ENCODE assay signal across 1 cellular context in the genomic region with DNA sequence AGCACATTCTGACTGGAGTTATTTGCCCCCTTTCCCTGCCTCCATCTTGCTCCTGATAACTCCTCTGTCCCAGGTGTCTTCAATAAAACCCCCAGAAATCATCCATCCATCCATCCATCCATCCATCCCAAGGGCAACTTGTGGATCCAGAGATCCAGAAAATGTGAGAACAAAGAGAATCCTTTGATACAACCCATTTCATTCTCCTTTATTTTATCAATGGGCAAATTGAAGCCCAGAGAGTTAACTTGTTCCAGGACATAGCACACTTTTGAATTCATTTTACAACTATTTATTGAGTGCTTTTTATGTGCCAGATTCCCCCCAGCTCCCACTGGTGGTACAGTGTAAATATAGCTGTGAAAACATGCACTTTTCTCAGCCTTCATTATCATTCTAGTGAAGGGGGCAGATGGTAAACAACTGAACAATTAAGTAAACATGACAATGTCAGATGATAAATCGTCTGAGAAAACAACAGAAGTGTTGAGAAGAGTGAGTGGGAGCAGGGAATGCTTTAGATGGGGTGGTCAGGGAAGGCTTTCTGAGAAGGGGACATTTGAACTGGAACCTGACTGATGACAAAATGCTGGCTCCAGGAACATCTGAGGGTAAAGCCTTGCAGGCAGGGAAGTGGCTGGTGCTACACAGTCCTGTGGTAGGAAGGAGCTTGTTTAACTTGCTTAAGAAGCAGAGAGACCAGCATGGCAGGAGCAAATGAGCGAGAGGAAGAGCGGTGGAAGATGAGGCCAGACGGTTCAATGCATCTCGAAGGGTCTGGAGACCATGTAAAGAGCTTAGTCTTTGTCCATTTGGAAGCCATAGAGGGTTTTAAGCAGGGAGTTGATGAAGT.
A peak's percentile ranks its signal among the peaks of the same experiment; 100 is the strongest.
TF ChIP-seq lines count a peak whose summit lies in the region.

No MANE protein-coding gene starts in this region.

TF ChIP-seq in HepG2, 621 proteins besides CTCF, POLR2A, EP300 and RAD21 (continues in another document):
- TF ChIP-seq, protein P1, sequence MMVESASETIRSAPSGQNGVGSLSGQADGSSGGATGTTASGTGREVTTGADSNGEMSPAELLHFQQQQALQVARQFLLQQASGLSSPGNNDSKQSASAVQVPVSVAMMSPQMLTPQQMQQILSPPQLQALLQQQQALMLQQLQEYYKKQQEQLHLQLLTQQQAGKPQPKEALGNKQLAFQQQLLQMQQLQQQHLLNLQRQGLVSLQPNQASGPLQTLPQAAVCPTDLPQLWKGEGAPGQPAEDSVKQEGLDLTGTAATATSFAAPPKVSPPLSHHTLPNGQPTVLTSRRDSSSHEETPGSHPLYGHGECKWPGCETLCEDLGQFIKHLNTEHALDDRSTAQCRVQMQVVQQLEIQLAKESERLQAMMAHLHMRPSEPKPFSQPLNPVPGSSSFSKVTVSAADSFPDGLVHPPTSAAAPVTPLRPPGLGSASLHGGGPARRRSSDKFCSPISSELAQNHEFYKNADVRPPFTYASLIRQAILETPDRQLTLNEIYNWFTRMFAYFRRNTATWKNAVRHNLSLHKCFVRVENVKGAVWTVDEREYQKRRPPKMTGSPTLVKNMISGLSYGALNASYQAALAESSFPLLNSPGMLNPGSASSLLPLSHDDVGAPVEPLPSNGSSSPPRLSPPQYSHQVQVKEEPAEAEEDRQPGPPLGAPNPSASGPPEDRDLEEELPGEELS (CRISPR knock-in tag; IDR thresholded peaks at IDR 0.05), result 0 out of 2 replicates have a peak, but pooled peaks have one; percentile 32
- TF ChIP-seq FOXA3 (CRISPR knock-in tag; IDR thresholded peaks at IDR 0.05) (peak; percentile 81), TRIM24 (CRISPR knock-in tag; IDR thresholded peaks at IDR 0.05) (no peak), ZFX (CRISPR knock-in tag; IDR thresholded peaks at IDR 0.05; ENCODE audit: low read depth) (no peak), SSRP1 (CRISPR knock-in tag; IDR thresholded peaks at IDR 0.05) (no peak), FOSL2 (CRISPR knock-in tag; IDR thresholded peaks at IDR 0.05) (0 out of 2 replicates have a peak, but pooled peaks have one; percentile 6), ZNF615 (CRISPR knock-in tag; IDR thresholded peaks at IDR 0.05; ENCODE audit: borderline replicate concordance) (peak; percentile 100), ETV6 (CRISPR knock-in tag; conservative IDR thresholded peaks at IDR 0.05) (no peak), TSC22D2 (CRISPR knock-in tag; IDR thresholded peaks at IDR 0.05; ENCODE audit: borderline replicate concordance) (no peak), SIN3A (IDR thresholded peaks at IDR 0.05; ENCODE audit: borderline replicate concordance, low read depth, low read length) (no peak), PAX8 (CRISPR knock-in tag; IDR thresholded peaks at IDR 0.05; ENCODE audit: borderline replicate concordance) (no peak), ZNF792 (CRISPR knock-in tag; IDR thresholded peaks at IDR 0.05) (no peak), CAMTA2 (CRISPR knock-in tag; IDR thresholded peaks at IDR 0.05; ENCODE audit: borderline replicate concordance) (no peak), ZNF776 (CRISPR knock-in tag; IDR thresholded peaks at IDR 0.05) (no peak), SOX5 (CRISPR knock-in tag; IDR thresholded peaks at IDR 0.05; ENCODE audit: borderline replicate concordance) (peak; percentile 34; the same call in 1 of the 2 replicates), ZNF24 (IDR thresholded peaks at IDR 0.05) (no peak), ZNF256 (CRISPR knock-in tag; conservative IDR thresholded peaks at IDR 0.05) (no peak), KDM4B (CRISPR knock-in tag; IDR thresholded peaks at IDR 0.05) (no peak), SNRNP70 (IDR thresholded peaks at IDR 0.05; ENCODE audit: low read depth, low read length) (no peak), SOX13 (IDR thresholded peaks at IDR 0.05) (no peak), SOX13 (CRISPR knock-in tag; conservative IDR thresholded peaks at IDR 0.05 in 1 of 2, IDR thresholded peaks at IDR 0.05 in 1 of 2) (peak in 1 of 2 experiments; percentile 54; a peak in 1 of 4 replicates), ZNF556 (CRISPR knock-in tag; IDR thresholded peaks at IDR 0.05; ENCODE audit: borderline replicate concordance) (no peak), ZSCAN31 (CRISPR knock-in tag; IDR thresholded peaks at IDR 0.05; ENCODE audit: low read depth) (peak; percentile 56; the same call in 1 of the 2 replicates), CC2D1A (CRISPR knock-in tag; IDR thresholded peaks at IDR 0.05) (no peak), JARID2 (CRISPR knock-in tag; IDR thresholded peaks at IDR 0.05; ENCODE audit: insufficient replicate concordance) (no peak), FOXK1 (CRISPR knock-in tag; IDR thresholded peaks at IDR 0.05; ENCODE audit: borderline replicate concordance, low read depth) (0 out of 2 replicates have a peak, but pooled peaks have one; percentile 32), SOX6 (IDR thresholded peaks at IDR 0.05) (no peak), SOX6 (CRISPR knock-in tag; IDR thresholded peaks at IDR 0.05) (peak; percentile 11; the same call in 1 of the 2 replicates), ELF1 (CRISPR knock-in tag; IDR thresholded peaks at IDR 0.05) (no peak), TBX2 (CRISPR knock-in tag; IDR thresholded peaks at IDR 0.05; ENCODE audit: borderline replicate concordance) (0 out of 2 replicates have a peak, but pooled peaks have one; percentile 7), NFIC (IDR thresholded peaks at IDR 0.05; ENCODE audit: low read length) (peak; percentile 51; the same call in 1 of the 2 replicates), FOXA1 (IDR thresholded peaks at IDR 0.05) (0 out of 2 replicates have a peak, but pooled peaks have one; percentile 25), FOXA1 (CRISPR knock-in tag; IDR thresholded peaks at IDR 0.05) (peak; percentile 57), ZSCAN25 (CRISPR knock-in tag; IDR thresholded peaks at IDR 0.05) (no peak)
- TF ChIP-seq, protein P2, sequence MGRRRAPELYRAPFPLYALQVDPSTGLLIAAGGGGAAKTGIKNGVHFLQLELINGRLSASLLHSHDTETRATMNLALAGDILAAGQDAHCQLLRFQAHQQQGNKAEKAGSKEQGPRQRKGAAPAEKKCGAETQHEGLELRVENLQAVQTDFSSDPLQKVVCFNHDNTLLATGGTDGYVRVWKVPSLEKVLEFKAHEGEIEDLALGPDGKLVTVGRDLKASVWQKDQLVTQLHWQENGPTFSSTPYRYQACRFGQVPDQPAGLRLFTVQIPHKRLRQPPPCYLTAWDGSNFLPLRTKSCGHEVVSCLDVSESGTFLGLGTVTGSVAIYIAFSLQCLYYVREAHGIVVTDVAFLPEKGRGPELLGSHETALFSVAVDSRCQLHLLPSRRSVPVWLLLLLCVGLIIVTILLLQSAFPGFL (CRISPR knock-in tag; IDR thresholded peaks at IDR 0.05), result no peak
- TF ChIP-seq, protein P3, sequence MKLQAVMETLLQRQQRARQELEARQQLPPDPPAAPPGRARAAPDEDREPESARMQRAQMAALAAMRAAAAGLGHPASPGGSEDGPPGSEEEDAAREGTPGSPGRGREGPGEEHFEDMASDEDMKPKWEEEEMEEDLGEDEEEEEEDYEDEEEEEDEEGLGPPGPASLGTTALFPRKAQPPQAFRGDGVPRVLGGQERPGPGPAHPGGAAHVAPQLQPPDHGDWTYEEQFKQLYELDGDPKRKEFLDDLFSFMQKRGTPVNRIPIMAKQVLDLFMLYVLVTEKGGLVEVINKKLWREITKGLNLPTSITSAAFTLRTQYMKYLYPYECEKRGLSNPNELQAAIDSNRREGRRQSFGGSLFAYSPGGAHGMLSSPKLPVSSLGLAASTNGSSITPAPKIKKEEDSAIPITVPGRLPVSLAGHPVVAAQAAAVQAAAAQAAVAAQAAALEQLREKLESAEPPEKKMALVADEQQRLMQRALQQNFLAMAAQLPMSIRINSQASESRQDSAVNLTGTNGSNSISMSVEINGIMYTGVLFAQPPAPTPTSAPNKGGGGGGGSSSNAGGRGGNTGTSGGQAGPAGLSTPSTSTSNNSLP (IDR thresholded peaks at IDR 0.05; ENCODE audit: low read depth, low read length), result 0 out of 2 replicates have a peak, but pooled peaks have one; percentile 13
- TF ChIP-seq, protein P4, sequence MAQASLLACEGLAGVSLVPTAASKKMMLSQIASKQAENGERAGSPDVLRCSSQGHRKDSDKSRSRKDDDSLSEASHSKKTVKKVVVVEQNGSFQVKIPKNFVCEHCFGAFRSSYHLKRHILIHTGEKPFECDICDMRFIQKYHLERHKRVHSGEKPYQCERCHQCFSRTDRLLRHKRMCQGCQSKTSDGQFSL (CRISPR knock-in tag; IDR thresholded peaks at IDR 0.05), result no peak
- TF ChIP-seq, protein P5, sequence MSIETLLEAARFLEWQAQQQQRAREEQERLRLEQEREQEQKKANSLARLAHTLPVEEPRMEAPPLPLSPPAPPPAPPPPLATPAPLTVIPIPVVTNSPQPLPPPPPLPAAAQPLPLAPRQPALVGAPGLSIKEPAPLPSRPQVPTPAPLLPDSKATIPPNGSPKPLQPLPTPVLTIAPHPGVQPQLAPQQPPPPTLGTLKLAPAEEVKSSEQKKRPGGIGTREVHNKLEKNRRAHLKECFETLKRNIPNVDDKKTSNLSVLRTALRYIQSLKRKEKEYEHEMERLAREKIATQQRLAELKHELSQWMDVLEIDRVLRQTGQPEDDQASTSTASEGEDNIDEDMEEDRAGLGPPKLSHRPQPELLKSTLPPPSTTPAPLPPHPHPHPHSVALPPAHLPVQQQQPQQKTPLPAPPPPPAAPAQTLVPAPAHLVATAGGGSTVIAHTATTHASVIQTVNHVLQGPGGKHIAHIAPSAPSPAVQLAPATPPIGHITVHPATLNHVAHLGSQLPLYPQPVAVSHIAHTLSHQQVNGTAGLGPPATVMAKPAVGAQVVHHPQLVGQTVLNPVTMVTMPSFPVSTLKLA (IDR thresholded peaks at IDR 0.05), result no peak
- TF ChIP-seq, protein P6, sequence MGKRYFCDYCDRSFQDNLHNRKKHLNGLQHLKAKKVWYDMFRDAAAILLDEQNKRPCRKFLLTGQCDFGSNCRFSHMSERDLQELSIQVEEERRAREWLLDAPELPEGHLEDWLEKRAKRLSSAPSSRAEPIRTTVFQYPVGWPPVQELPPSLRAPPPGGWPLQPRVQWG (CRISPR knock-in tag; IDR thresholded peaks at IDR 0.05; ENCODE audit: borderline replicate concordance, low read depth), result no peak
- TF ChIP-seq, protein P7, sequence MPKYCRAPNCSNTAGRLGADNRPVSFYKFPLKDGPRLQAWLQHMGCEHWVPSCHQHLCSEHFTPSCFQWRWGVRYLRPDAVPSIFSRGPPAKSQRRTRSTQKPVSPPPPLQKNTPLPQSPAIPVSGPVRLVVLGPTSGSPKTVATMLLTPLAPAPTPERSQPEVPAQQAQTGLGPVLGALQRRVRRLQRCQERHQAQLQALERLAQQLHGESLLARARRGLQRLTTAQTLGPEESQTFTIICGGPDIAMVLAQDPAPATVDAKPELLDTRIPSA (CRISPR knock-in tag; IDR thresholded peaks at IDR 0.05; ENCODE audit: borderline replicate concordance), result no peak
- TF ChIP-seq, protein P8, sequence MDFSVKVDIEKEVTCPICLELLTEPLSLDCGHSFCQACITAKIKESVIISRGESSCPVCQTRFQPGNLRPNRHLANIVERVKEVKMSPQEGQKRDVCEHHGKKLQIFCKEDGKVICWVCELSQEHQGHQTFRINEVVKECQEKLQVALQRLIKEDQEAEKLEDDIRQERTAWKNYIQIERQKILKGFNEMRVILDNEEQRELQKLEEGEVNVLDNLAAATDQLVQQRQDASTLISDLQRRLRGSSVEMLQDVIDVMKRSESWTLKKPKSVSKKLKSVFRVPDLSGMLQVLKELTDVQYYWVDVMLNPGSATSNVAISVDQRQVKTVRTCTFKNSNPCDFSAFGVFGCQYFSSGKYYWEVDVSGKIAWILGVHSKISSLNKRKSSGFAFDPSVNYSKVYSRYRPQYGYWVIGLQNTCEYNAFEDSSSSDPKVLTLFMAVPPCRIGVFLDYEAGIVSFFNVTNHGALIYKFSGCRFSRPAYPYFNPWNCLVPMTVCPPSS (IDR thresholded peaks at IDR 0.05), result no peak
- TF ChIP-seq, protein P9, sequence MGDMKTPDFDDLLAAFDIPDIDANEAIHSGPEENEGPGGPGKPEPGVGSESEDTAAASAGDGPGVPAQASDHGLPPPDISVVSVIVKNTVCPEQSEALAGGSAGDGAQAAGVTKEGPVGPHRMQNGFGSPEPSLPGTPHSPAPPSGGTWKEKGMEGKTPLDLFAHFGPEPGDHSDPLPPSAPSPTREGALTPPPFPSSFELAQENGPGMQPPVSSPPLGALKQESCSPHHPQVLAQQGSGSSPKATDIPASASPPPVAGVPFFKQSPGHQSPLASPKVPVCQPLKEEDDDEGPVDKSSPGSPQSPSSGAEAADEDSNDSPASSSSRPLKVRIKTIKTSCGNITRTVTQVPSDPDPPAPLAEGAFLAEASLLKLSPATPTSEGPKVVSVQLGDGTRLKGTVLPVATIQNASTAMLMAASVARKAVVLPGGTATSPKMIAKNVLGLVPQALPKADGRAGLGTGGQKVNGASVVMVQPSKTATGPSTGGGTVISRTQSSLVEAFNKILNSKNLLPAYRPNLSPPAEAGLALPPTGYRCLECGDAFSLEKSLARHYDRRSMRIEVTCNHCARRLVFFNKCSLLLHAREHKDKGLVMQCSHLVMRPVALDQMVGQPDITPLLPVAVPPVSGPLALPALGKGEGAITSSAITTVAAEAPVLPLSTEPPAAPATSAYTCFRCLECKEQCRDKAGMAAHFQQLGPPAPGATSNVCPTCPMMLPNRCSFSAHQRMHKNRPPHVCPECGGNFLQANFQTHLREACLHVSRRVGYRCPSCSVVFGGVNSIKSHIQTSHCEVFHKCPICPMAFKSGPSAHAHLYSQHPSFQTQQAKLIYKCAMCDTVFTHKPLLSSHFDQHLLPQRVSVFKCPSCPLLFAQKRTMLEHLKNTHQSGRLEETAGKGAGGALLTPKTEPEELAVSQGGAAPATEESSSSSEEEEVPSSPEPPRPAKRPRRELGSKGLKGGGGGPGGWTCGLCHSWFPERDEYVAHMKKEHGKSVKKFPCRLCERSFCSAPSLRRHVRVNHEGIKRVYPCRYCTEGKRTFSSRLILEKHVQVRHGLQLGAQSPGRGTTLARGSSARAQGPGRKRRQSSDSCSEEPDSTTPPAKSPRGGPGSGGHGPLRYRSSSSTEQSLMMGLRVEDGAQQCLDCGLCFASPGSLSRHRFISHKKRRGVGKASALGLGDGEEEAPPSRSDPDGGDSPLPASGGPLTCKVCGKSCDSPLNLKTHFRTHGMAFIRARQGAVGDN (CRISPR knock-in tag; IDR thresholded peaks at IDR 0.05), result peak; percentile 1; the same call in 1 of the 2 replicates
- TF ChIP-seq, protein P10, sequence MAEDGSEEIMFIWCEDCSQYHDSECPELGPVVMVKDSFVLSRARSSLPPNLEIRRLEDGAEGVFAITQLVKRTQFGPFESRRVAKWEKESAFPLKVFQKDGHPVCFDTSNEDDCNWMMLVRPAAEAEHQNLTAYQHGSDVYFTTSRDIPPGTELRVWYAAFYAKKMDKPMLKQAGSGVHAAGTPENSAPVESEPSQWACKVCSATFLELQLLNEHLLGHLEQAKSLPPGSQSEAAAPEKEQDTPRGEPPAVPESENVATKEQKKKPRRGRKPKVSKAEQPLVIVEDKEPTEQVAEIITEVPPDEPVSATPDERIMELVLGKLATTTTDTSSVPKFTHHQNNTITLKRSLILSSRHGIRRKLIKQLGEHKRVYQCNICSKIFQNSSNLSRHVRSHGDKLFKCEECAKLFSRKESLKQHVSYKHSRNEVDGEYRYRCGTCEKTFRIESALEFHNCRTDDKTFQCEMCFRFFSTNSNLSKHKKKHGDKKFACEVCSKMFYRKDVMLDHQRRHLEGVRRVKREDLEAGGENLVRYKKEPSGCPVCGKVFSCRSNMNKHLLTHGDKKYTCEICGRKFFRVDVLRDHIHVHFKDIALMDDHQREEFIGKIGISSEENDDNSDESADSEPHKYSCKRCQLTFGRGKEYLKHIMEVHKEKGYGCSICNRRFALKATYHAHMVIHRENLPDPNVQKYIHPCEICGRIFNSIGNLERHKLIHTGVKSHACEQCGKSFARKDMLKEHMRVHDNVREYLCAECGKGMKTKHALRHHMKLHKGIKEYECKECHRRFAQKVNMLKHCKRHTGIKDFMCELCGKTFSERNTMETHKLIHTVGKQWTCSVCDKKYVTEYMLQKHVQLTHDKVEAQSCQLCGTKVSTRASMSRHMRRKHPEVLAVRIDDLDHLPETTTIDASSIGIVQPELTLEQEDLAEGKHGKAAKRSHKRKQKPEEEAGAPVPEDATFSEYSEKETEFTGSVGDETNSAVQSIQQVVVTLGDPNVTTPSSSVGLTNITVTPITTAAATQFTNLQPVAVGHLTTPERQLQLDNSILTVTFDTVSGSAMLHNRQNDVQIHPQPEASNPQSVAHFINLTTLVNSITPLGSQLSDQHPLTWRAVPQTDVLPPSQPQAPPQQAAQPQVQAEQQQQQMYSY (CRISPR knock-in tag; IDR thresholded peaks at IDR 0.05), result no peak
